8 cellular contexts compared by ENCODE assay signal in genomic region chr1:112840631-112841624, GRCh38.
A peak's percentile ranks its signal among the peaks of the same experiment; 100 is the strongest.
DNase-seq lines count a peak whose midpoint lies in the region; ATAC-seq and TF ChIP-seq lines count a peak whose summit lies in the region.

No MANE protein-coding gene starts in this region.

- no peaks in the 10 kb centered on the region for H3K36me3 ChIP-seq in kidney epithelial cell (ENCODE audit: control insufficient read depth, insufficient read depth, low read length)

- DNase-seq in GDM1 (lab: John Stamatoyannopoulos, UW) = peak; percentile 68
- DNase-seq in NCI-H510A treated with DMSO at 0.1 percent for 48 hours (lab: John Stamatoyannopoulos, UW) = peak; percentile 91
- DNase-seq in kidney epithelial cell (ENCODE audit: low read depth) = peak; percentile 28
- DNase-seq in GOT3 (lab: John Stamatoyannopoulos, UW) = no peak
- no peak for DNase-seq in NAMALWA (ENCODE audit: low spot score)
- DNase-seq in SHP77 treated with DMSO at 0.1 percent for 48 hours (lab: John Stamatoyannopoulos, UW) = no peak
- no peak for DNase-seq in MCF 10A (ENCODE audit: unreplicated experiment)

- CTCF ChIA-PET in MCF 10A (lab: Yijun Ruan, JAX) = interaction anchor here (0.5 to 1.4 kb wide), 5 partner anchors 11 to 230 kb away, joined by 3 to 7 read pairs (median 3); partner anchors contain the start of gene RHOC

- no peaks in the 10 kb centered on the region for H3K36me3 Mint-ChIP-seq in MCF 10A (ENCODE audit: insufficient read depth, unreplicated experiment)

- no peak overlapping the region for H3K27ac Mint-ChIP-seq in MCF 10A (ENCODE audit: low read depth, unreplicated experiment)

- no peaks in the 10 kb centered on the region for H3K27me3 Mint-ChIP-seq in MCF 10A (ENCODE audit: insufficient read depth, unreplicated experiment)

- no peak overlapping the region for H3K4me3 ChIP-seq in kidney epithelial cell (ENCODE audit: low read depth, low read length)

- H3K4me3 Mint-ChIP-seq in MCF 10A (ENCODE audit: unreplicated experiment) = no peak overlapping the region

- TF ChIP-seq CTCF in kidney epithelial cell (IDR thresholded peaks at IDR 0.05; ENCODE audit: insufficient read depth, low read length, poor library complexity, severe bottlenecking) = no peak
- TF ChIP-seq CTCF in MCF 10A (IDR thresholded peaks at IDR 0.05; ENCODE audit: unreplicated experiment) = no peak

- H3K9me3 Mint-ChIP-seq in MCF 10A (ENCODE audit: unreplicated experiment) = no peaks in the 10 kb centered on the region

- intact Hi-C loops in MCF 10A (cut with micrococcal nuclease) = no loop called here

- POLR2A ChIA-PET in MCF 10A (lab: Yijun Ruan, JAX) = no interaction called here

- H3K4me1 Mint-ChIP-seq in MCF 10A (ENCODE audit: insufficient read depth, unreplicated experiment) = peaks cover 5% of the 10 kb centered on the region

- no peaks in the 10 kb centered on the region for H3K27me3 ChIP-seq in kidney epithelial cell (ENCODE audit: control insufficient read depth, insufficient read depth, low read length)

- BruUV-seq in MCF 10A (replicated peaks; lab: Mats Ljungman, UMichigan) = no TSS peak

- ATAC-seq in HG02588 (IDR thresholded peaks at IDR 0.05; ENCODE audit: unreplicated experiment) = peak; percentile 63

Comparison
In these comparisons a context has a peak if more than half of its experiments do, and no peak if none do; other contexts are left out.
1. DNase-seq: peak in GDM1 (single experiment), NCI-H510A treated with DMSO at 0.1 percent for 48 hours (single experiment) and kidney epithelial cell (single experiment); none in GOT3 (single experiment), NAMALWA (single experiment), SHP77 treated with DMSO at 0.1 percent for 48 hours (single experiment) and MCF 10A (single experiment).